In the genomic region with DNA sequence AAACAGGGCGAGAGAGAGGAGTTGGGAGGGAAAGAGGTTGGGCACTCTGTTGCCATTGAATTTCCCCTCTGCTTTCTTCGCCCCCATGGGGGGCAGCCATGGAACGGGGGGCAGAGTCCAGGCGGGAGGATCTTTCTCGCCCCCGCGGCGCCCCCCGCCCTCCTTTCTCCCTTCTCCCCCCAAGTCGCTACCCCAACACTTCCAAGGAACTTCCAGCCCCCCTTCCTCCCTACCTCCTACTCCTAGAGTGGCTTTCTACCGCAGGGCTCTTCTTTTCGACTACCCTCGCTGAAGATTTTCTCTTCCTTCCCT, we compare ENCODE assay signal across 1 cellular context.
TF ChIP-seq lines count a peak whose summit lies in the region.

No MANE protein-coding gene starts in this region.

TF ChIP-seq in GM23338, 12 proteins besides CTCF, POLR2A, EP300 and RAD21 (continued from another document):
- TF ChIP-seq, protein P1, sequence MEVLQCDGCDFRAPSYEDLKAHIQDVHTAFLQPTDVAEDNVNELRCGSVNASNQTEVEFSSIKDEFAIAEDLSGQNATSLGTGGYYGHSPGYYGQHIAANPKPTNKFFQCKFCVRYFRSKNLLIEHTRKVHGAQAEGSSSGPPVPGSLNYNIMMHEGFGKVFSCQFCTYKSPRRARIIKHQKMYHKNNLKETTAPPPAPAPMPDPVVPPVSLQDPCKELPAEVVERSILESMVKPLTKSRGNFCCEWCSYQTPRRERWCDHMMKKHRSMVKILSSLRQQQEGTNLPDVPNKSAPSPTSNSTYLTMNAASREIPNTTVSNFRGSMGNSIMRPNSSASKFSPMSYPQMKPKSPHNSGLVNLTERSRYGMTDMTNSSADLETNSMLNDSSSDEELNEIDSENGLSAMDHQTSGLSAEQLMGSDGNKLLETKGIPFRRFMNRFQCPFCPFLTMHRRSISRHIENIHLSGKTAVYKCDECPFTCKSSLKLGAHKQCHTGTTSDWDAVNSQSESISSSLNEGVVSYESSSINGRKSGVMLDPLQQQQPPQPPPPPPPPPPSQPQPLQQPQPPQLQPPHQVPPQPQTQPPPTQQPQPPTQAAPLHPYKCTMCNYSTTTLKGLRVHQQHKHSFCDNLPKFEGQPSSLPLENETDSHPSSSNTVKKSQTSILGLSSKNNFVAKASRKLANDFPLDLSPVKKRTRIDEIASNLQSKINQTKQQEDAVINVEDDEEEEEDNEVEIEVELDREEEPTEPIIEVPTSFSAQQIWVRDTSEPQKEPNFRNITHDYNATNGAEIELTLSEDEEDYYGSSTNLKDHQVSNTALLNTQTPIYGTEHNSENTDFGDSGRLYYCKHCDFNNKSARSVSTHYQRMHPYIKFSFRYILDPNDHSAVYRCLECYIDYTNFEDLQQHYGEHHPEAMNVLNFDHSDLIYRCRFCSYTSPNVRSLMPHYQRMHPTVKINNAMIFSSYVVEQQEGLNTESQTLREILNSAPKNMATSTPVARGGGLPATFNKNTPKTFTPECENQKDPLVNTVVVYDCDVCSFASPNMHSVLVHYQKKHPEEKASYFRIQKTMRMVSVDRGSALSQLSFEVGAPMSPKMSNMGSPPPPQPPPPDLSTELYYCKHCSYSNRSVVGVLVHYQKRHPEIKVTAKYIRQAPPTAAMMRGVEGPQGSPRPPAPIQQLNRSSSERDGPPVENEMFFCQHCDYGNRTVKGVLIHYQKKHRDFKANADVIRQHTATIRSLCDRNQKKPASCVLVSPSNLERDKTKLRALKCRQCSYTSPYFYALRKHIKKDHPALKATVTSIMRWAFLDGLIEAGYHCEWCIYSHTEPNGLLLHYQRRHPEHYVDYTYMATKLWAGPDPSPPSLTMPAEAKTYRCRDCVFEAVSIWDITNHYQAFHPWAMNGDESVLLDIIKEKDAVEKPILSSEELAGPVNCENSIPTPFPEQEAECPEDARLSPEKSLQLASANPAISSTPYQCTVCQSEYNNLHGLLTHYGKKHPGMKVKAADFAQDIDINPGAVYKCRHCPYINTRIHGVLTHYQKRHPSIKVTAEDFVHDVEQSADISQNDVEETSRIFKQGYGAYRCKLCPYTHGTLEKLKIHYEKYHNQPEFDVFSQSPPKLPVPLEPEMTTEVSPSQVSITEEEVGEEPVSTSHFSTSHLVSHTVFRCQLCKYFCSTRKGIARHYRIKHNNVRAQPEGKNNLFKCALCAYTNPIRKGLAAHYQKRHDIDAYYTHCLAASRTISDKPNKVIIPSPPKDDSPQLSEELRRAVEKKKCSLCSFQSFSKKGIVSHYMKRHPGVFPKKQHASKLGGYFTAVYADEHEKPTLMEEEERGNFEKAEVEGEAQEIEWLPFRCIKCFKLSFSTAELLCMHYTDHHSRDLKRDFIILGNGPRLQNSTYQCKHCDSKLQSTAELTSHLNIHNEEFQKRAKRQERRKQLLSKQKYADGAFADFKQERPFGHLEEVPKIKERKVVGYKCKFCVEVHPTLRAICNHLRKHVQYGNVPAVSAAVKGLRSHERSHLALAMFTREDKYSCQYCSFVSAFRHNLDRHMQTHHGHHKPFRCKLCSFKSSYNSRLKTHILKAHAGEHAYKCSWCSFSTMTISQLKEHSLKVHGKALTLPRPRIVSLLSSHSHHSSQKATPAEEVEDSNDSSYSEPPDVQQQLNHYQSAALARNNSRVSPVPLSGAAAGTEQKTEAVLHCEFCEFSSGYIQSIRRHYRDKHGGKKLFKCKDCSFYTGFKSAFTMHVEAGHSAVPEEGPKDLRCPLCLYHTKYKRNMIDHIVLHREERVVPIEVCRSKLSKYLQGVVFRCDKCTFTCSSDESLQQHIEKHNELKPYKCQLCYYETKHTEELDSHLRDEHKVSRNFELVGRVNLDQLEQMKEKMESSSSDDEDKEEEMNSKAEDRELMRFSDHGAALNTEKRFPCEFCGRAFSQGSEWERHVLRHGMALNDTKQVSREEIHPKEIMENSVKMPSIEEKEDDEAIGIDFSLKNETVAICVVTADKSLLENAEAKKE (CRISPR knock-in tag; IDR thresholded peaks at IDR 0.05) = no peak
- TF ChIP-seq, protein P2, sequence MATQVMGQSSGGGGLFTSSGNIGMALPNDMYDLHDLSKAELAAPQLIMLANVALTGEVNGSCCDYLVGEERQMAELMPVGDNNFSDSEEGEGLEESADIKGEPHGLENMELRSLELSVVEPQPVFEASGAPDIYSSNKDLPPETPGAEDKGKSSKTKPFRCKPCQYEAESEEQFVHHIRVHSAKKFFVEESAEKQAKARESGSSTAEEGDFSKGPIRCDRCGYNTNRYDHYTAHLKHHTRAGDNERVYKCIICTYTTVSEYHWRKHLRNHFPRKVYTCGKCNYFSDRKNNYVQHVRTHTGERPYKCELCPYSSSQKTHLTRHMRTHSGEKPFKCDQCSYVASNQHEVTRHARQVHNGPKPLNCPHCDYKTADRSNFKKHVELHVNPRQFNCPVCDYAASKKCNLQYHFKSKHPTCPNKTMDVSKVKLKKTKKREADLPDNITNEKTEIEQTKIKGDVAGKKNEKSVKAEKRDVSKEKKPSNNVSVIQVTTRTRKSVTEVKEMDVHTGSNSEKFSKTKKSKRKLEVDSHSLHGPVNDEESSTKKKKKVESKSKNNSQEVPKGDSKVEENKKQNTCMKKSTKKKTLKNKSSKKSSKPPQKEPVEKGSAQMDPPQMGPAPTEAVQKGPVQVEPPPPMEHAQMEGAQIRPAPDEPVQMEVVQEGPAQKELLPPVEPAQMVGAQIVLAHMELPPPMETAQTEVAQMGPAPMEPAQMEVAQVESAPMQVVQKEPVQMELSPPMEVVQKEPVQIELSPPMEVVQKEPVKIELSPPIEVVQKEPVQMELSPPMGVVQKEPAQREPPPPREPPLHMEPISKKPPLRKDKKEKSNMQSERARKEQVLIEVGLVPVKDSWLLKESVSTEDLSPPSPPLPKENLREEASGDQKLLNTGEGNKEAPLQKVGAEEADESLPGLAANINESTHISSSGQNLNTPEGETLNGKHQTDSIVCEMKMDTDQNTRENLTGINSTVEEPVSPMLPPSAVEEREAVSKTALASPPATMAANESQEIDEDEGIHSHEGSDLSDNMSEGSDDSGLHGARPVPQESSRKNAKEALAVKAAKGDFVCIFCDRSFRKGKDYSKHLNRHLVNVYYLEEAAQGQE (IDR thresholded peaks at IDR 0.05; ENCODE audit: unreplicated experiment) = no peak
